ENCODE assay signal across 8 cellular contexts in the genomic region with DNA sequence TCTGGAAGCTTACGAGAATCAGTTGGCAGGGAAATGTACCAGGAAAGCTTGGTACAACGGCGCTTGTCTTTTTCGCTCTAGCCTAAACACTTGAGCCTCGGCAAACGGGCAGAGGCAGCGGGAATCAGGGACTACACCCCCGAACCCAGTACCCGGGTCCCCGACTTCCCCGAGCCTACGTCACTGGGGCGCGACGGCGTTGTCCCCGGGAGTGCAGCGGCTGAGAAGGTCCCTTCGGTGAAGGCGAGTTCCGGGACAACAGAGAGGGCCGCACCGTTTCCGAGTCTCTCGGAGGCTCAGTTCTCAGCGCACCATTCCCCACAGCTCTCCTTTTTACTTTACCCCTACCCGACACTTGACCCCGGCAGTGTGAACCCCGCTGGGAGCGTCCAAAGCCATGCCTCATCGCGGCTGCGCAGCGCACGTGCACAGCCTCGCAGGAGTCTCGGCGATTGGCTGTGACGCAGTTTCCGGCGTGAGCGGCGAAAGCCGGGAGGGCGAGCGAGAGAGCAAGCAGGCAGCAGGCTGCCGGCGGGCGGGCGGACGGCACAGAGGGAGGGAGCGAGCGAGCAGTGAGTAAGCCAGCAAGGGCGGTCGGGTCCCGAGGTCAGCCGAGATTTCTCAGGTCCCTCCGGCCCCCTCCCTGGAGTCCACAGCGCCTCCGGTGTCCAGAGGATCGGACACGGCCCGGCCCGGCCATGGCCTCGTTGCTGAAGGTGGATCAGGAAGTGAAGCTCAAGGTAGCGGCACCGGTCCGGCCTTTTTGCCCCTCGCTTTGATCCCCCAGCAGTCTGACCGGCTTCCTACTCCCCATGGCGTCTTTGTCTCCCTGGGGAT. TPM values are rescaled to one million over a fixed set of nuclear protein-coding genes. Genes with fewer than 3 reads are reported as not detected.
DNase-seq lines count a peak whose midpoint lies in the region; ATAC-seq and TF ChIP-seq lines count a peak whose summit lies in the region.

A gene with protein sequence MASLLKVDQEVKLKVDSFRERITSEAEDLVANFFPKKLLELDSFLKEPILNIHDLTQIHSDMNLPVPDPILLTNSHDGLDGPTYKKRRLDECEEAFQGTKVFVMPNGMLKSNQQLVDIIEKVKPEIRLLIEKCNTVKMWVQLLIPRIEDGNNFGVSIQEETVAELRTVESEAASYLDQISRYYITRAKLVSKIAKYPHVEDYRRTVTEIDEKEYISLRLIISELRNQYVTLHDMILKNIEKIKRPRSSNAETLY (plus strand): TSS at position 464 of the 837 bp plus-strand sequence. CDS start 235 bp downstream, at position 699.

- DNase-seq in A673 (ENCODE audit: low spot score), result peak; percentile 87
- DNase-seq in NCI-H2196 (lab: John Stamatoyannopoulos, UW; ENCODE audit: unreplicated experiment), result peak; percentile 82
- DNase-seq in WERI-Rb-1, result peak; percentile 96
- DNase-seq in breast epithelium (ENCODE audit: low spot score in 2 of 2), result peak; percentile 79 to 85
- peak; percentile 97 for DNase-seq in iPS-NIHi11 (ENCODE audit: low spot score)
- peak; percentile 86 for DNase-seq in smooth muscle cell (lab: John Stamatoyannopoulos, UW; ENCODE audit: unreplicated experiment)

- H2AFZ ChIP-seq in smooth muscle cell (ENCODE audit: low read depth), result peak within 1 kb of the TSS; percentile 97

- peak; percentile 83 for ATAC-seq in GM18861 (IDR thresholded peaks at IDR 0.05; ENCODE audit: unreplicated experiment)
- ATAC-seq in HG03095 (IDR thresholded peaks at IDR 0.05; ENCODE audit: unreplicated experiment), result peak; percentile 70

- H3K36me3 ChIP-seq in A673 (ENCODE audit: insufficient read depth, low read length, poor library complexity, severe bottlenecking), result peaks cover 7% of the 10 kb centered on the region
- peaks cover 44% of the 10 kb centered on the region for H3K36me3 ChIP-seq in WERI-Rb-1
- H3K36me3 ChIP-seq in breast epithelium, result no peaks in the 10 kb centered on the region
- no peaks in the 10 kb centered on the region for H3K36me3 ChIP-seq in smooth muscle cell (ENCODE audit: low read depth)

- H3K27me3 ChIP-seq in A673 (replicated peaks; ENCODE audit: insufficient read depth, low read depth, low read length, poor library complexity), result no peaks in the 10 kb centered on the region
- H3K27me3 ChIP-seq in WERI-Rb-1 (ENCODE audit: insufficient read depth, low read depth, severe bottlenecking), result peaks cover 9% of the 10 kb centered on the region
- H3K27me3 ChIP-seq in breast epithelium, result no peaks in the 10 kb centered on the region
- peaks cover 12% of the 10 kb centered on the region for H3K27me3 ChIP-seq in smooth muscle cell (ENCODE audit: low read depth)

- no peaks in the 10 kb centered on the region for H4K20me1 ChIP-seq in smooth muscle cell (ENCODE audit: low read depth)

- H3K27ac ChIP-seq in A673 (ENCODE audit: low read depth, low read length, poor library complexity, severe bottlenecking) (peak within 1 kb of the TSS; percentile 95), WERI-Rb-1 (peak within 1 kb of the TSS; percentile 89), breast epithelium (peak within 1 kb of the TSS; percentile 94), smooth muscle cell (ENCODE audit: low read depth) (peak within 1 kb of the TSS; percentile 76)

- TF ChIP-seq CTCF in A673 (conservative IDR thresholded peaks at IDR 0.05; ENCODE audit: low read depth, low read length) (no peak), WERI-Rb-1 (IDR thresholded peaks at IDR 0.05; ENCODE audit: low read depth, low read length) (no peak), breast epithelium (IDR thresholded peaks at IDR 0.05) (peak in 1 of 3 donors; percentile 9), smooth muscle cell (IDR thresholded peaks at IDR 0.05; ENCODE audit: borderline replicate concordance, insufficient read depth, poor library complexity, severe bottlenecking) (no peak)

- H3K79me2 ChIP-seq in smooth muscle cell (ENCODE audit: low read depth), result peaks cover 29% of the 10 kb centered on the region

- H3K4me1 ChIP-seq in A673 (ENCODE audit: insufficient read depth, low read length, poor library complexity, severe bottlenecking), result peaks cover 9% of the 10 kb centered on the region
- H3K4me1 ChIP-seq in breast epithelium, result no peaks in the 10 kb centered on the region
- peaks cover 12% of the 10 kb centered on the region for H3K4me1 ChIP-seq in smooth muscle cell (ENCODE audit: low read depth)

- intact Hi-C loops in A673 (cut with micrococcal nuclease; ENCODE audit: unreplicated experiment) (no loop called here), breast epithelium (cut with DNase I; ENCODE audit: low total_unique reads) (no loop called here)

- peak within 1 kb of the TSS; percentile 79 for H3K4me3 ChIP-seq in A673 (ENCODE audit: low read depth, low read length, poor library complexity, severe bottlenecking)
- peak within 1 kb of the TSS; percentile 91 for H3K4me3 ChIP-seq in WERI-Rb-1 (ENCODE audit: low read depth, low read length)
- peak within 1 kb of the TSS; percentile 69 to 93 (median 73) for H3K4me3 ChIP-seq in breast epithelium
- H3K4me3 ChIP-seq in smooth muscle cell, result peak within 1 kb of the TSS; percentile 88

- peak within 1 kb of the TSS; percentile 84 for H3K4me2 ChIP-seq in smooth muscle cell

- 1% methylated on average over 65 of the region's 71 CpGs for WGBS in smooth muscle cell (ENCODE audit: low lambda C conversion rate)

- POLR2A ChIA-PET in A673 (lab: Charles Lee; ENCODE audit: low non-redundant PET), result no interaction called here

- H3K9ac ChIP-seq in smooth muscle cell (ENCODE audit: low read depth), result peak within 1 kb of the TSS; percentile 95

- BruUV-seq in A673 (replicated peaks; lab: Mats Ljungman, UMichigan), result no TSS peak

- H3F3A ChIP-seq in smooth muscle cell (ENCODE audit: low read depth), result no peaks in the 10 kb centered on the region

- peak; percentile 87 for TF ChIP-seq POLR2A in breast epithelium (IDR thresholded peaks at IDR 0.05)

- H3K9me3 ChIP-seq in A673 (ENCODE audit: low read depth, low read length, poor library complexity, severe bottlenecking), result no peaks in the 10 kb centered on the region
- H3K9me3 ChIP-seq in WERI-Rb-1 (ENCODE audit: severe bottlenecking), result no peaks in the 10 kb centered on the region
- no peaks in the 10 kb centered on the region for H3K9me3 ChIP-seq in breast epithelium
- H3K9me3 ChIP-seq in smooth muscle cell (replicated peaks; ENCODE audit: low read depth), result no peaks in the 10 kb centered on the region

- CTCF ChIA-PET in A673 (lab: Charles Lee), result no interaction called here

RNA-seq across cellular contexts. Expression of the gene that starts here (rescaled TPM):
- total RNA-seq in A673 (2021) (93.7 and 120 TPM in 2 replicates), breast epithelium (10 to 100 TPM; 59.3 to 74.7 (median 73.9) TPM), smooth muscle cell (56.5 and 67.1 TPM in 2 replicates)
- polyA plus RNA-seq in smooth muscle cell, result 85.3 and 87.0 TPM in 2 replicates

Comparison
In these comparisons a context has a peak if more than half of its experiments do, and no peak if none do; other contexts are left out.
1. Peak in every context shown above with its lines: DNase-seq, ATAC-seq, H3K4me3 ChIP-seq and H3K27ac ChIP-seq.